8 cellular contexts compared by ENCODE assay signal in the genomic region with DNA sequence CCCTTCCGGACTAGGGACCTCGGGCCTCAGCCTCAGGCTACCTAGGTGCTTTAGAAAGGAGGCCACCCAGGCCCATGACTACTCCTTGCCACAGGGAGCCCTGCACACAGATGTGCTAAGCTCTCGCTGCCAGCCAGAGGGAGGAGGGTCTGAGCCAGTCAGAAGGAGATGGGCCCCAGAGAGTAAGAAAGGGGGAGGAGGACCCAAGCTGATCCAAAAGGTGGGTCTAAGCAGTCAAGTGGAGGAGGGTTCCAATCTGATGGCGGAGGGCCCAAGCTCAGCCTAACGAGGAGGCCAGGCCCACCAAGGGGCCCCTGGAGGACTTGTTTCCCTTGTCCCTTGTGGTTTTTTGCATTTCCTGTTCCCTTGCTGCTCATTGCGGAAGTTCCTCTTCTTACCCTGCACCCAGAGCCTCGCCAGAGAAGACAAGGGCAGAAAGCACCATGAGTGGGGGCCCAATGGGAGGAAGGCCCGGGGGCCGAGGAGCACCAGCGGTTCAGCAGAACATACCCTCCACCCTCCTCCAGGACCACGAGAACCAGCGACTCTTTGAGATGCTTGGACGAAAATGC. TPM values are rescaled to one million over a fixed set of nuclear protein-coding genes. Genes with fewer than 3 reads are reported as not detected.
DNase-seq lines count a peak whose midpoint lies in the region; ATAC-seq and TF ChIP-seq lines count a peak whose summit lies in the region.

Gene WAS, plus strand, starts transcription at position 389 of the 572 bp plus-strand sequence. Its CDS starts 55 bp downstream, at position 444.

- intact Hi-C loops in tibial artery (cut with DNase I; ENCODE audit: low total_unique reads) (no loop called here), A673 (cut with micrococcal nuclease; ENCODE audit: unreplicated experiment) (no loop called here)

- no peaks in the 10 kb centered on the region for H3K9me3 ChIP-seq in tibial artery
- no peaks in the 10 kb centered on the region for H3K9me3 ChIP-seq in A673 (ENCODE audit: low read depth, low read length, poor library complexity, severe bottlenecking)

- ATAC-seq in GM19023 (IDR thresholded peaks at IDR 0.05; ENCODE audit: unreplicated experiment) (peak; percentile 82), HG03135 (IDR thresholded peaks at IDR 0.05; ENCODE audit: unreplicated experiment) (peak; percentile 71)

- no peak for TF ChIP-seq CTCF in tibial artery (IDR thresholded peaks at IDR 0.05)
- no peak for TF ChIP-seq CTCF in A673 (conservative IDR thresholded peaks at IDR 0.05; ENCODE audit: low read depth, low read length)

- DNase-seq in activated CD4-positive, alpha-beta T cell treated with anti-CD3 and anti-CD28 coated beads for 48 hours: peak; percentile 58
- DNase-seq in tibial artery (no peak), cerebellar nuclear complex (lab: John Stamatoyannopoulos, UW) (no peak), NCI-H774 (lab: John Stamatoyannopoulos, UW) (no peak), A673 (ENCODE audit: low spot score) (no peak)

- H3K27ac ChIP-seq in layer of hippocampus (ENCODE audit: low read depth, low read length) (peak within 1 kb of the TSS; percentile 30), tibial artery (no peak within 1 kb of the TSS), A673 (ENCODE audit: low read depth, low read length, poor library complexity, severe bottlenecking) (no peak within 1 kb of the TSS)

- H3K36me3 ChIP-seq in tibial artery: no peaks in the 10 kb centered on the region
- no peaks in the 10 kb centered on the region for H3K36me3 ChIP-seq in A673 (ENCODE audit: insufficient read depth, low read length, poor library complexity, severe bottlenecking)

- peak within 1 kb of the TSS; percentile 21 to 25 for H3K4me3 ChIP-seq in tibial artery
- H3K4me3 ChIP-seq in A673 (ENCODE audit: low read depth, low read length, poor library complexity, severe bottlenecking): no peak within 1 kb of the TSS

- POLR2A ChIA-PET in A673 (lab: Charles Lee; ENCODE audit: low non-redundant PET): no interaction called here

- BruUV-seq in A673 (replicated peaks; lab: Mats Ljungman, UMichigan): no TSS peak

- no peaks in the 10 kb centered on the region for H3K27me3 ChIP-seq in layer of hippocampus (ENCODE audit: control insufficient read depth, insufficient read depth, low read length)
- peaks cover 0 to 6% of the 10 kb centered on the region in 2 donors for H3K27me3 ChIP-seq in tibial artery
- H3K27me3 ChIP-seq in A673 (replicated peaks; ENCODE audit: insufficient read depth, low read depth, low read length, poor library complexity): no peaks in the 10 kb centered on the region

- H3K4me1 ChIP-seq in tibial artery: no peaks in the 10 kb centered on the region
- no peaks in the 10 kb centered on the region for H3K4me1 ChIP-seq in A673 (ENCODE audit: insufficient read depth, low read length, poor library complexity, severe bottlenecking)

- CTCF ChIA-PET in A673 (lab: Charles Lee): no interaction called here

RNA-seq across cellular contexts. Expression of gene WAS, which starts in this region (rescaled TPM):
- 0.90 and 1.1 TPM in 2 replicates for total RNA-seq in A673 (2021)
